ENCODE assay signal across 16 cellular contexts in genomic region chr4:142940614-142941013, GRCh38.
A peak's percentile ranks its signal among the peaks of the same experiment; 100 is the strongest.
DNase-seq lines count a peak whose midpoint lies in the region; ATAC-seq and TF ChIP-seq lines count a peak whose summit lies in the region.
"Had no signal": no experiment of that assay in that cellular context is flagged by ENCODE, and none has a peak within 500 bp of the region (broad histone marks: within the 10 kb centered on the region; RNA-seq: fewer than 3 reads in every experiment).

No MANE protein-coding gene starts in this region.

- no peaks in the 10 kb centered on the region for H3K36me3 ChIP-seq in testis (ENCODE audit: low read depth, missing control alignments)
- H3K36me3 ChIP-seq: spleen, vagina had no signal

- H3K4me1 ChIP-seq in testis = no peaks in the 10 kb centered on the region
- H3K4me1 ChIP-seq: spleen, vagina had no signal

- ATAC-seq in GM19023 (IDR thresholded peaks at IDR 0.05; ENCODE audit: unreplicated experiment) = no peak
- ATAC-seq: HCT116; HepG2; left lobe of liver; stimulated activated naive CD8-positive, alpha-beta T cell treated with anti-CD3 and anti-CD28 coated beads, Interleukin-15, amount 100 ng/mL, for 72 hours had no signal

- TF ChIP-seq POLR2A in testis (IDR thresholded peaks at IDR 0.05) = no peak

- no peak overlapping the region for H3K4me3 ChIP-seq in testis
- H3K4me3 ChIP-seq: spleen, vagina had no signal

- no peak for TF ChIP-seq CTCF in testis (IDR thresholded peaks at IDR 0.05)

- H3K27me3 ChIP-seq in testis = no peaks in the 10 kb centered on the region
- H3K27me3 ChIP-seq: vagina had no signal

- H3K9me3 ChIP-seq in testis = no peaks in the 10 kb centered on the region
- H3K9me3 ChIP-seq: spleen, vagina had no signal

- 84 to 99% methylated on average over 5 of the region's 5 CpGs for WGBS in testis, 2 donors

- DNase-seq in DMS153 (lab: John Stamatoyannopoulos, UW) (peak; percentile 97), NCI-H1417 (lab: John Stamatoyannopoulos, UW) (peak in 2 of 3 experiments; percentile 78 to 95), NCI-H526 treated with DMSO at 0.1 percent for 48 hours (lab: John Stamatoyannopoulos, UW) (peak; percentile 29), kidney tubule cell (ENCODE audit: low spot score) (peak; percentile 46), inferior parietal cortex (ENCODE audit: extremely low spot score) (no peak), testis (no peak), SK-N-DZ (ENCODE audit: low spot score) (no peak)
- DNase-seq: dermis blood vessel endothelial cell; NCI-H1048; spleen; stimulated activated naive CD8-positive, alpha-beta T cell treated with anti-CD3 and anti-CD28 coated beads, Interleukin-15, amount 100 ng/mL, for 72 hours had no signal

- intact Hi-C loops in testis (cut with DNase I; ENCODE audit: low total_unique reads) = no loop called here

- no peak overlapping the region for H3K27ac ChIP-seq in testis
- H3K27ac ChIP-seq: spleen, vagina had no signal

Comparison
In these comparisons a context has a peak if more than half of its experiments do, and no peak if none do; other contexts are left out.
1. DNase-seq: peak in DMS153 (single experiment), NCI-H1417 (2 of 3), NCI-H526 treated with DMSO at 0.1 percent for 48 hours (single experiment) and kidney tubule cell (single experiment); none in inferior parietal cortex (single experiment), testis (single experiment) and SK-N-DZ (single experiment).